20 cellular contexts compared by ENCODE assay signal in the genomic region with DNA sequence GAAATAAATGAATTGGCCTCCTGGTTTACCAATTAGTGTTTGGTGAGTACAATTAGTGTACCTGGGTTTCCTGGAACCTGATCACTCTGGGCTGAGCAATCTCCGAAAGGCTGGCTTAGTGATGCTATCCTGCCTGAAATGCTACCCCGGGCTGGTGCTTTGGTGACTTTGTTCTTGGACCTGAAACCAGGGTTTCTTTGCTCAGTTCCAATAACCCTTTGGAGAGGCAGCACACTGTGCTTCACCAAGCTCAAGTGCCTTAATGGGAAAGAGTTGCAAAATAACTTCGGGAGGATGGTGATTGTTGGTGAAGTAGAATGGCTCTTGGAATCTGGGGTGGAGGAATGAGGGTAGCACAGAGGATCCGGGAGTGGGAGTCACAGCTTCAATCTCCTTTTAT. TPM values are rescaled to one million over a fixed set of nuclear protein-coding genes. Genes with fewer than 3 reads are reported as not detected.
"Had no signal": no experiment of that assay in that cellular context is flagged by ENCODE, and none has a peak within 500 bp of the region (broad histone marks: within the 10 kb centered on the region; RNA-seq: fewer than 3 reads in every experiment).

No MANE protein-coding gene starts in this region.

- H3K4me1 ChIP-seq: SJCRH30 had no signal

- H3K4me3 ChIP-seq: K562, SJCRH30 had no signal

- H3K9me3 ChIP-seq: SJCRH30 had no signal

- ATAC-seq: K562, Panc1, PC-3, SK-N-SH treated with all-trans-retinoic acid at 6 μM for 48 hours had no signal

- DNase-seq: MV-4-11, NCI-H1048, NCI-H1105, NCI-H1417, NCI-H1694 treated with DMSO at 0.1 percent for 48 hours, NCI-H1930, NCI-H2227 treated with DMSO at 0.1 percent for 48 hours, NCI-H524, NCI-H526 treated with DMSO at 0.1 percent for 48 hours, NCI-H748 treated with DMSO at 0.1 percent for 48 hours, PC-3, SHP77, SJCRH30 had no signal

- H3K27ac ChIP-seq: HL-60, KMS-11, RWPE1, SJCRH30 had no signal

- H3K36me3 ChIP-seq: SJCRH30 had no signal

RNA-seq across cellular contexts. Expression of gene DMBT1, which starts 6.0 kb away (rescaled TPM):
- total RNA-seq: OCI-LY7 had no signal
